In genomic region chr6:106939848-106940247, GRCh38 we compare ENCODE assay signal across 13 cellular contexts.
A peak's percentile ranks its signal among the peaks of the same experiment; 100 is the strongest.
DNase-seq lines count a peak whose midpoint lies in the region; ATAC-seq and TF ChIP-seq lines count a peak whose summit lies in the region.
"Had no signal": no experiment of that assay in that cellular context is flagged by ENCODE, and none has a peak within 500 bp of the region (broad histone marks: within the 10 kb centered on the region; RNA-seq: fewer than 3 reads in every experiment).

No MANE protein-coding gene starts in this region.

- DNase-seq in NCI-H69 (lab: John Stamatoyannopoulos, UW) (peak; percentile 84), medulla oblongata (ENCODE audit: extremely low spot score) (peak; percentile 10), NCI-H82 (lab: John Stamatoyannopoulos, UW) (no peak)
- no peak for DNase-seq in activated T-cell treated with anti-CD3 and anti-CD28 coated beads, Interleukin-2, amount 50 U/mL, for 48 hours
- DNase-seq: activated CD8-positive, alpha-beta T cell treated with anti-CD3 and anti-CD28 coated beads, Interleukin-2, amount 10 ng/mL, durations not matched to agents 7 days and 5 days; activated naive CD8-positive, alpha-beta T cell treated with anti-CD3 and anti-CD28 coated beads, Interleukin-2, amount 10 ng/mL, durations not matched to agents 7 days and 5 days; CD4-positive, CD25-positive, alpha-beta regulatory T cell; stimulated activated CD4-positive, alpha-beta T cell treated with anti-CD3 and anti-CD28 coated beads, Interleukin-4, amount 100 ng/mL, for 4 hours; T-helper 1 cell had no signal

- TF ChIP-seq POLR2A in GM18505 (IDR thresholded peaks at IDR 0.05; ENCODE audit: borderline replicate concordance, extremely low read depth, insufficient read depth, insufficient read length), result no peak

- ATAC-seq in GM18505 (IDR thresholded peaks at IDR 0.05; ENCODE audit: unreplicated experiment) (peak; percentile 59), HG02623 (IDR thresholded peaks at IDR 0.05; ENCODE audit: unreplicated experiment) (peak; percentile 58), HG03460 (IDR thresholded peaks at IDR 0.05; ENCODE audit: unreplicated experiment) (no peak), HG03108 (IDR thresholded peaks at IDR 0.05; ENCODE audit: unreplicated experiment) (no peak)
- ATAC-seq: activated CD8-positive, alpha-beta T cell treated with anti-CD3 and anti-CD28 coated beads, Interleukin-2, amount 10 ng/mL, durations not matched to agents 7 days and 5 days had no signal

Comparison
In these comparisons a context has a peak if more than half of its experiments do, and no peak if none do; other contexts are left out.
1. ATAC-seq: peak in GM18505 (single experiment) and HG02623 (single experiment); none in HG03460 (single experiment) and HG03108 (single experiment).
2. DNase-seq: peak in NCI-H69 (single experiment) and medulla oblongata (single experiment); none in activated T-cell treated with anti-CD3 and anti-CD28 coated beads, Interleukin-2, amount 50 U/mL, for 48 hours (0 of 2) and NCI-H82 (single experiment).